21 cellular contexts compared by ENCODE assay signal in the genomic region with DNA sequence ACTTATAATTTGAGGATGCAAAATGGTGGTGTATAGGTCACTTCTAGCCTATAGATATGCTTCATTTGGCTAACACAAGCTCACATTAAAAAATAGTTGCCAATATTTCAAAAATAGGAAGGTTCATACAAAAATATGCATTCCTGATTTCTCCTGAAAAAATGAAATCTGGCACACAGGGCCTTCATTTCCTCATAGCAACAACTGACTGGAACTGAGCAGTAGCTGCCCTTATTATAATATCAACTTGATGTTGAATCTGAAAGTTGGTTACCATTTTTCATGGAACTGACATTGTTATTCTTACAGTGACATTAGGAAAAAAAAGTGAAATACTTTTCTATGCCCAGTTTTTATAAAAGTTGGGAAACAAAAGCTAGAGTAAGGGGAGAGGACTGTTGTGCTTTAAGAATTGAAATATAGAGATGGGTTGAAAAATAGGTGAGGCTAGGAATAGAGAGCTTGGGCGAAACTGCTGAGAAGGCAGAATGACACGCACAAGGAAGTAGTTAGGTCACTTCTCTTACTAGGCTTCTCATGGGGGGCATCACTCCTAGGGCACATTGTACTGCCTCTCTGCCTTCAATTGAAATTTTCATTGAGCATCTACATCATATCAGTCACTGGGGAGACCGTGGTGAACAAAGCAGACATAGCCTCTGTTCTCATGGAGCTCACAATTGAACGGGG. TPM values are rescaled to one million over a fixed set of nuclear protein-coding genes. Genes with fewer than 3 reads are reported as not detected.
DNase-seq lines count a peak whose midpoint lies in the region; ATAC-seq and TF ChIP-seq lines count a peak whose summit lies in the region.
"Had no signal": no experiment of that assay in that cellular context is flagged by ENCODE, and none has a peak within 500 bp of the region (broad histone marks: within the 10 kb centered on the region; RNA-seq: fewer than 3 reads in every experiment).

No MANE protein-coding gene starts in this region.

- H3K9me3 ChIP-seq in IMR-90 (ENCODE audit: control insufficient read depth, insufficient read depth, low read length) (no peaks in the 10 kb centered on the region), ascending aorta (no peaks in the 10 kb centered on the region), right cardiac atrium (ENCODE audit: control insufficient read depth, low read length) (no peaks in the 10 kb centered on the region), suprapubic skin (no peaks in the 10 kb centered on the region)
- H3K9me3 ChIP-seq: HAP-1, left lung, Peyer's patch, right lobe of liver had no signal

- H3K27me3 ChIP-seq in IMR-90 (ENCODE audit: control insufficient read depth, insufficient read depth, low read length) (no peaks in the 10 kb centered on the region), ascending aorta (no peaks in the 10 kb centered on the region), right cardiac atrium (ENCODE audit: control insufficient read depth, insufficient read depth) (no peaks in the 10 kb centered on the region), suprapubic skin (no peaks in the 10 kb centered on the region)
- H3K27me3 ChIP-seq: left lung, Peyer's patch, right lobe of liver had no signal

- no peaks in the 10 kb centered on the region for H3K79me1 ChIP-seq in IMR-90 (ENCODE audit: low read depth in 1 of 2, low read length in 2 of 2)

- no TSS peak for BruUV-seq in IMR-90 (replicated peaks; lab: Mats Ljungman, UMichigan)

- no peak overlapping the region for H3K14ac ChIP-seq in IMR-90 (replicated peaks; ENCODE audit: low read depth, low read length)

- H3K36me3 ChIP-seq in IMR-90 (ENCODE audit: control insufficient read depth, insufficient read depth, low read length) (no peaks in the 10 kb centered on the region), ascending aorta (no peaks in the 10 kb centered on the region), suprapubic skin (no peaks in the 10 kb centered on the region)
- H3K36me3 ChIP-seq: HAP-1, left lung, Peyer's patch, right lobe of liver had no signal

- no peak overlapping the region for H2BK120ac ChIP-seq in IMR-90 (ENCODE audit: low read depth, low read length)

- no peak overlapping the region for H2BK15ac ChIP-seq in IMR-90 (ENCODE audit: low read depth, low read length)

- H3K9me1 ChIP-seq in IMR-90 (ENCODE audit: insufficient read depth, low read length), result no peaks in the 10 kb centered on the region

- no peak overlapping the region for H2AK5ac ChIP-seq in IMR-90 (ENCODE audit: low read depth, low read length)

- H4K20me1 ChIP-seq in IMR-90 (ENCODE audit: insufficient read depth, low read length), result no peaks in the 10 kb centered on the region

- H3K27ac ChIP-seq in IMR-90 (ENCODE audit: insufficient read depth, low read length), result no peak overlapping the region
- H3K27ac ChIP-seq in ascending aorta, result peak overlapping the region; percentile 80 to 82
- H3K27ac ChIP-seq in right cardiac atrium (ENCODE audit: low read length), result peak overlapping the region; percentile 58
- H3K27ac ChIP-seq in suprapubic skin, result peak overlapping the region; percentile 34
- H3K27ac ChIP-seq: KMS-11, left lung, Peyer's patch had no signal

- DNase-seq in IMR-90, result no peak
- DNase-seq in ascending aorta (ENCODE audit: low spot score in 2 of 2), result no peak
- DNase-seq in right cardiac atrium, result no peak
- no peak for DNase-seq in suprapubic skin (ENCODE audit: low spot score in 2 of 2)
- DNase-seq in NCI-H2029 (lab: John Stamatoyannopoulos, UW), result no peak
- DNase-seq in stimulated activated CD8-positive, alpha-beta memory T cell treated with anti-CD3 and anti-CD28 coated beads, Interleukin-4, amount 100 ng/mL, for 48 hours, result no peak
- DNase-seq in amniotic stem cell (lab: John Stamatoyannopoulos, UW), result no peak
- DNase-seq: activated naive CD8-positive, alpha-beta T cell treated with anti-CD3 and anti-CD28 coated beads, Interleukin-2, amount 10 ng/mL, durations not matched to agents 7 days and 5 days; caudate nucleus; effector memory CD8-positive, alpha-beta T cell; left lung; NCI-H1092 treated with DMSO at 0.1 percent for 48 hours; NCI-H2107; NCI-H82; nucleus accumbens; Peyer's patch had no signal

- TF ChIP-seq EP300 in suprapubic skin (IDR thresholded peaks at IDR 0.05), result no peak

- no peak overlapping the region for H3K56ac ChIP-seq in IMR-90 (ENCODE audit: extremely low read depth, insufficient read depth, low read length)

- H2AFZ ChIP-seq in IMR-90 (replicated peaks; ENCODE audit: low read length, poor library complexity), result peak overlapping the region; percentile 58

- no CpG with 5 or more reads among the region's 4 CpGs for WGBS in IMR-90 (ENCODE audit: extremely low coverage in 2 of 2, insufficient read length in 1 of 2), 2 experiments
- 95% methylated on average over 4 of the region's 4 CpGs for WGBS in right cardiac atrium
- 87% methylated on average over 4 of the region's 4 CpGs for WGBS in suprapubic skin

- H4K5ac ChIP-seq in IMR-90 (ENCODE audit: low read depth, low read length), result no peak overlapping the region

- ATAC-seq in IMR-90 (ENCODE audit: low read depth) (no peak), right cardiac atrium (no peak), GM21367 (IDR thresholded peaks at IDR 0.05; ENCODE audit: unreplicated experiment) (no peak)
- ATAC-seq: activated T-helper 17 cell treated with anti-CD3 and anti-CD28 coated beads, Interleukin-2, amount 50 U/mL, for 72 hours; effector memory CD8-positive, alpha-beta T cell had no signal

- H3K4me2 ChIP-seq in IMR-90 (ENCODE audit: low read depth, low read length), result no peak overlapping the region
- H3K4me2 ChIP-seq: KMS-11 had no signal

- no peak for TF ChIP-seq CTCF in IMR-90 (conservative IDR thresholded peaks at IDR 0.05; ENCODE audit: low read depth, low read length)
- no peak for TF ChIP-seq CTCF in ascending aorta (IDR thresholded peaks at IDR 0.05)
- no peak for TF ChIP-seq CTCF in suprapubic skin (IDR thresholded peaks at IDR 0.05)

- H2AK9ac ChIP-seq in IMR-90 (replicated peaks; ENCODE audit: low read depth, low read length, poor library complexity), result no peak overlapping the region

- no peak overlapping the region for H3K4ac ChIP-seq in IMR-90 (ENCODE audit: low read depth, low read length)

- H4K91ac ChIP-seq in IMR-90 (ENCODE audit: insufficient read depth, low read depth, low read length), result no peak overlapping the region

- no peak overlapping the region for H3K23ac ChIP-seq in IMR-90 (ENCODE audit: low read depth, low read length)

- H4K8ac ChIP-seq in IMR-90 (ENCODE audit: low read depth in 2 of 2, low read length in 2 of 2), result no peak overlapping the region

- no peak overlapping the region for H3K4me3 ChIP-seq in IMR-90 (ENCODE audit: insufficient read depth, low read depth, low read length)
- H3K4me3 ChIP-seq in ascending aorta, result no peak overlapping the region
- H3K4me3 ChIP-seq in right cardiac atrium (ENCODE audit: low read length), result no peak overlapping the region
- no peak overlapping the region for H3K4me3 ChIP-seq in suprapubic skin
- H3K4me3 ChIP-seq: HAP-1, left lung, Peyer's patch, right lobe of liver had no signal

- H3K18ac ChIP-seq in IMR-90 (ENCODE audit: low read depth, low read length), result no peak overlapping the region

- no peak overlapping the region for H3K9ac ChIP-seq in IMR-90 (ENCODE audit: low read depth, low read length)
- H3K9ac ChIP-seq: KMS-11 had no signal

- H3K4me1 ChIP-seq in IMR-90 (ENCODE audit: control insufficient read depth, insufficient read depth, low read length) (no peaks in the 10 kb centered on the region), ascending aorta (peaks cover 0 to 2% of the 10 kb centered on the region in 2 donors), right cardiac atrium (ENCODE audit: control insufficient read depth, insufficient read depth, low read length) (no peaks in the 10 kb centered on the region), suprapubic skin (peaks cover 8% of the 10 kb centered on the region)
- H3K4me1 ChIP-seq: HAP-1, left lung, Peyer's patch, right lobe of liver had no signal

- intact Hi-C loops in IMR-90 (cut with micrococcal nuclease), result no loop called here
- intact Hi-C loops in ascending aorta (cut with DNase I), result loop anchor here (5.0 kb wide), 1 partner anchor 41 kb away; the partner anchor contains the start of gene C1GALT1C1
- intact Hi-C loops in right cardiac atrium (cut with DNase I), result no loop called here

- CTCF ChIA-PET in IMR-90 (lab: Yijun Ruan, JAX), result no interaction called here

- H2BK20ac ChIP-seq in IMR-90 (ENCODE audit: low read depth, low read length), result no peak overlapping the region

- TF ChIP-seq RAD21 in IMR-90 (IDR thresholded peaks at IDR 0.05; ENCODE audit: low read length), result no peak

- no peak overlapping the region for H2BK5ac ChIP-seq in IMR-90 (ENCODE audit: low read depth, low read length, poor library complexity, severe bottlenecking)

- dilution Hi-C loops in IMR-90 (cut with HindIII; ENCODE audit: low sequenced_read_pairs, unreplicated experiment), result no loop called here

- POLR2A ChIA-PET in IMR-90 (lab: Charles Lee; ENCODE audit: unreplicated experiment), result no interaction called here

- TF ChIP-seq POLR2A in IMR-90 (IDR thresholded peaks at IDR 0.05; ENCODE audit: low read depth, low read length), result no peak
- no peak for TF ChIP-seq POLR2A in suprapubic skin (IDR thresholded peaks at IDR 0.05)

- in situ Hi-C loops in IMR-90 (cut with MboI; ENCODE audit: low sequenced_read_pairs), result no loop called here

TF ChIP-seq in IMR-90, 13 proteins besides CTCF, POLR2A, EP300 and RAD21 (continues in another document):
- TF ChIP-seq RCOR1 (IDR thresholded peaks at IDR 0.05; ENCODE audit: insufficient replicate concordance, low read length), result no peak
- TF ChIP-seq NFE2L2 (IDR thresholded peaks at IDR 0.05; ENCODE audit: low read depth, low read length), result no peak
- TF ChIP-seq SMC3 (IDR thresholded peaks at IDR 0.05; ENCODE audit: low read depth, low read length), result no peak
- TF ChIP-seq MAZ (IDR thresholded peaks at IDR 0.05; ENCODE audit: borderline replicate concordance, low read depth, low read length), result no peak
- no peak for TF ChIP-seq BHLHE40 (IDR thresholded peaks at IDR 0.05; ENCODE audit: low read depth, low read length)
- TF ChIP-seq CHD1 (IDR thresholded peaks at IDR 0.05; ENCODE audit: low read depth, low read length), result no peak
- no peak for TF ChIP-seq FOS (IDR thresholded peaks at IDR 0.05; ENCODE audit: low read depth, low read length)

RNA-seq across cellular contexts. Expression of gene C1GALT1C1, which starts 43.1 kb away (rescaled TPM):
- total RNA-seq in IMR-90 (2012; rRNA removed) (15.2 and 22.5 TPM in 2 replicates), ascending aorta (43.4 TPM), right cardiac atrium (10 to 100 TPM; 21.0 to 26.1 (median 22.4) TPM), suprapubic skin (10 to 100 TPM in 3 of 4 donors, 1 to 10 TPM in 1; 9.1 to 12.7 (median 10.4) TPM)
- polyA plus RNA-seq in IMR-90 (2012; rRNA removed) (19.1 and 20.0 TPM in 2 replicates), right cardiac atrium (26.5 TPM)
- 2.7 and 3.4 TPM in 2 replicates for polyA plus RNA-seq in IMR-90 (2012; cell fraction: cytosol; rRNA removed)
- 0.92 and 5.3 TPM in 2 replicates for polyA plus RNA-seq in IMR-90 (2012; cell fraction: nucleus; rRNA removed; ENCODE audit: low replicate concordance)
